In genomic region chr11:90228056-90228455, GRCh38 we compare ENCODE assay signal across 26 cellular contexts.
"Had no signal": no experiment of that assay in that cellular context is flagged by ENCODE, and none has a peak within 500 bp of the region (broad histone marks: within the 10 kb centered on the region; RNA-seq: fewer than 3 reads in every experiment).

No MANE protein-coding gene starts in this region.

- H3K27ac Mint-ChIP-seq: nephron; neural progenitor cell; progenitor cell of endocrine pancreas; stimulated activated effector memory CD8-positive, alpha-beta T cell treated with anti-CD3 and anti-CD28 coated beads, Interleukin-12 subunit alpha, Interleukin-12 subunit beta, amount 100 ng/mL, for 72 hours; stimulated activated naive B cell treated with anti-CD40 and anti-IgM and Interleukin-4, amounts not matched to agents 10 μg/mL and 1 μg/mL and 100 μg/mL, for 72 hours; stimulated activated naive CD8-positive, alpha-beta T cell treated with anti-CD3 and anti-CD28 coated beads, Interleukin-15, Interleukin-2, amounts not matched to agents 100 ng/mL and 50 ng/mL, for 24 hours had no signal

- H3K9me3 ChIP-seq: ovary, psoas muscle, right lobe of liver, sigmoid colon, stomach, thoracic aorta, thyroid gland, upper lobe of left lung, vagina had no signal

- H3K79me2 ChIP-seq: parathyroid adenoma had no signal

- H2AFZ ChIP-seq: neural progenitor cell, parathyroid adenoma had no signal

- DNase-seq: occipital lobe; ovary; posterior cingulate gyrus; psoas muscle; right cardiac atrium; right lobe of liver; sigmoid colon; stimulated activated CD4-positive, alpha-beta T cell treated with anti-CD3 and anti-CD28 coated beads, Interleukin-15, amount 100 ng/mL, for 24 hours; stimulated activated CD4-positive, alpha-beta T cell treated with anti-CD3 and anti-CD28 coated beads, Interleukin-2, amount 100 ng/mL, for 24 hours; stimulated activated CD4-positive, alpha-beta T cell treated with anti-CD3 and anti-CD28 coated beads, Interleukin-2, amount 100 ng/mL, for 48 hours; stimulated activated CD4-positive, alpha-beta T cell treated with anti-CD3 and anti-CD28 coated beads, Interleukin-4, amount 100 ng/mL, for 24 hours; stimulated activated naive B cell treated with anti-CD40 and anti-IgM and Interleukin-4, amounts not matched to agents 10 μg/mL and 1 μg/mL and 100 μg/mL, for 72 hours; stimulated activated naive CD4-positive, alpha-beta T cell treated with Interleukin-2 at 50 U/mL for 16 hours; stomach; thyroid gland; trophoblast cell; upper lobe of left lung had no signal

- H3K27me3 ChIP-seq: neural progenitor cell, ovary, right lobe of liver, sigmoid colon, stomach, thyroid gland, tibial nerve, upper lobe of left lung, vagina had no signal

- ATAC-seq: psoas muscle; right cardiac atrium; stimulated activated effector memory CD8-positive, alpha-beta T cell treated with anti-CD3 and anti-CD28 coated beads, Interleukin-12 subunit alpha, Interleukin-12 subunit beta, amount 100 ng/mL, for 72 hours; stimulated activated naive B cell treated with anti-CD40 and anti-IgM and Interleukin-4, amounts not matched to agents 10 μg/mL and 1 μg/mL and 100 μg/mL, for 72 hours had no signal

- H3K4me2 ChIP-seq: neural progenitor cell had no signal

- H3K36me3 Mint-ChIP-seq: neural progenitor cell had no signal

- H3K4me3 Mint-ChIP-seq: nephron; neural progenitor cell; stimulated activated effector memory CD8-positive, alpha-beta T cell treated with anti-CD3 and anti-CD28 coated beads, Interleukin-12 subunit alpha, Interleukin-12 subunit beta, amount 100 ng/mL, for 72 hours; stimulated activated naive B cell treated with anti-CD40 and anti-IgM and Interleukin-4, amounts not matched to agents 10 μg/mL and 1 μg/mL and 100 μg/mL, for 72 hours; stimulated activated naive CD8-positive, alpha-beta T cell treated with anti-CD3 and anti-CD28 coated beads, Interleukin-15, Interleukin-2, amounts not matched to agents 100 ng/mL and 50 ng/mL, for 24 hours had no signal

- H3K27me3 Mint-ChIP-seq: progenitor cell of endocrine pancreas had no signal

- H3K4me1 ChIP-seq: neural progenitor cell, parathyroid adenoma, thyroid gland had no signal

- H3K27ac ChIP-seq: neural progenitor cell, ovary, parathyroid adenoma, psoas muscle, right lobe of liver, sigmoid colon, stomach, thoracic aorta, thyroid gland, tibial nerve, upper lobe of left lung, vagina had no signal

- H3K36me3 ChIP-seq: neural progenitor cell, ovary, right lobe of liver, sigmoid colon, stomach, thoracic aorta, thyroid gland, upper lobe of left lung, vagina had no signal

- H3K4me3 ChIP-seq: neural progenitor cell, ovary, psoas muscle, right lobe of liver, sigmoid colon, stomach, thoracic aorta, thyroid gland, tibial nerve, upper lobe of left lung, vagina had no signal

- H3K9me3 Mint-ChIP-seq: stimulated activated effector memory CD8-positive, alpha-beta T cell treated with anti-CD3 and anti-CD28 coated beads, Interleukin-12 subunit alpha, Interleukin-12 subunit beta, amount 100 ng/mL, for 72 hours; stimulated activated naive CD8-positive, alpha-beta T cell treated with anti-CD3 and anti-CD28 coated beads, Interleukin-15, Interleukin-2, amounts not matched to agents 100 ng/mL and 50 ng/mL, for 24 hours had no signal

- H3K9ac ChIP-seq: neural progenitor cell, parathyroid adenoma had no signal
